ENCODE assay signal across 8 cellular contexts in the genomic region with DNA sequence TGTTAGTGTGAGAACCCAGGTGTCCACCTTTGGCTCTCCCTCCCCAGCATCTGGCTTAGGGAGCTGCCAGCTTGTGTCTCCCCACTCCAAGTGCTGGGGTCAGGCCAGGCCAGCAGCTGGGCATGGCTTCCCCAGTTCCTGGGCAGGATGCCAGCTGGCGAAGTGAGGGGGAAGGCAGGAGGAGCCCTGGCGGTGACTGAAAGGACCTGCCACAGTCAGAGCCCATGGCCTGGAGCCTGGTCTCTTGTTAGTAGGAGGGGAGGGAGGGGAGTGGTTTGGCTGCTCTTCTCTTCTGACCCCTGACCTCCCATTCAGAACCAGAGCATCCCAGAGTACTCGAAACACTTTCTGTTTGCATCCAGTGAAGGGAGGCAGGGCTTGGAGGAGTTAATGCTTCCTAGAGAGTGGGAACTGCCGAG. TPM values are rescaled to one million over a fixed set of nuclear protein-coding genes. Genes with fewer than 3 reads are reported as not detected.
DNase-seq lines count a peak whose midpoint lies in the region; ATAC-seq, FAIRE-seq and TF ChIP-seq lines count a peak whose summit lies in the region.

No MANE protein-coding gene starts in this region.

- no peak overlapping the region for H3K4ac ChIP-seq in H1 (replicated peaks; ENCODE audit: insufficient read length, low read depth, low read length)

- no peak overlapping the region for H2AK5ac ChIP-seq in H1 (ENCODE audit: low read depth, low read length)

- no peaks in the 10 kb centered on the region for H4K20me1 ChIP-seq in H1 (replicated peaks in 1 of 2; ENCODE audit: control insufficient read depth in 1 of 2, insufficient read depth in 2 of 2, low read length in 2 of 2)

- no peak overlapping the region for H2BK15ac ChIP-seq in H1 (ENCODE audit: low read length)

- intact Hi-C loops in lower lobe of right lung (cut with DNase I), result no loop called here

- H4K91ac ChIP-seq in H1 (replicated peaks; ENCODE audit: insufficient read length, low read length), result no peak overlapping the region

- TF ChIP-seq EP300 in H1 (IDR thresholded peaks at IDR 0.05; ENCODE audit: borderline replicate concordance in 1 of 2, low read depth in 2 of 2, low read length in 2 of 2), result no peak

- TF ChIP-seq CTCF in WERI-Rb-1 (IDR thresholded peaks at IDR 0.05; ENCODE audit: low read depth, low read length) (0 out of 2 replicates have a peak, but pooled peaks have one; percentile 31), H1 (IDR thresholded peaks at IDR 0.05; ENCODE audit: control extremely low read depth in 1 of 3, insufficient read depth in 1 of 3, low read depth in 1 of 3, low read length in 3 of 3) (peak in 2 of 3 experiments; percentile 15 to 40; a peak in 2 of 4 replicates), lower lobe of right lung (IDR thresholded peaks at IDR 0.05) (peak; percentile 53)

- peaks cover 34% of the 10 kb centered on the region for H3K36me3 ChIP-seq in WERI-Rb-1
- H3K36me3 ChIP-seq in H1 (ENCODE audit: control insufficient read depth in 2 of 4, insufficient read depth in 4 of 4, low read length in 3 of 4), result peaks cover 0 to 9% (median 2%) of the 10 kb centered on the region in 4 experiments; a peak in 2 of 8 replicates
- H3K36me3 ChIP-seq in lower lobe of right lung, result peaks cover 41% of the 10 kb centered on the region
- H3K36me3 ChIP-seq in stomach smooth muscle (ENCODE audit: control insufficient read depth in 2 of 2, insufficient read depth in 2 of 2, low read length in 2 of 2), result peaks cover 16% of the 10 kb centered on the region in 2 donors

- 0 out of 4 replicates have a peak, but pooled peaks of 1 of the 2 experiments have one; percentile 5 for TF ChIP-seq RAD21 in H1 (IDR thresholded peaks at IDR 0.05 in 1 of 2, conservative IDR thresholded peaks at IDR 0.05 in 1 of 2; ENCODE audit: low read depth in 2 of 2, low read length in 2 of 2)

- H3K18ac ChIP-seq in H1 (ENCODE audit: extremely low read depth, low read length), result no peak overlapping the region

- no peak overlapping the region for H3K56ac ChIP-seq in H1 (replicated peaks; ENCODE audit: insufficient read length, low read depth, low read length)

- no peaks in the 10 kb centered on the region for H3K79me1 ChIP-seq in H1 (ENCODE audit: low read depth, low read length)

- DNase-seq in GM04503 (ENCODE audit: low read depth) (peak; percentile 65), NCI-H2081 treated with DMSO at 0.1 percent for 48 hours (lab: John Stamatoyannopoulos, UW) (peak; percentile 73), WERI-Rb-1 (peak; percentile 78), H1 (ENCODE audit: low read depth in 1 of 2, low spot score in 2 of 2) (no peak), lower lobe of right lung (peak; percentile 97), KG1 (lab: John Stamatoyannopoulos, UW) (no peak)

- peak overlapping the region in 1 of 2 experiments; percentile 82; a peak in 1 of 4 replicates for H3K4me2 ChIP-seq in H1 (ENCODE audit: insufficient read depth in 1 of 2, low read depth in 2 of 2, low read length in 2 of 2)

- H3K27ac ChIP-seq in WERI-Rb-1 (peak overlapping the region; percentile 90), H1 (ENCODE audit: low read depth, low read length) (no peak overlapping the region), lower lobe of right lung (peak overlapping the region; percentile 92), stomach smooth muscle (ENCODE audit: low read length) (peak overlapping the region; percentile 87)

- no peak overlapping the region for H2BK20ac ChIP-seq in H1 (ENCODE audit: low read length)

- H2BK5ac ChIP-seq in H1 (ENCODE audit: low read depth, low read length), result no peak overlapping the region

- H2BK12ac ChIP-seq in H1 (ENCODE audit: low read depth, low read length), result no peak overlapping the region

- H2AFZ ChIP-seq in H1 (ENCODE audit: low read length), result no peak overlapping the region

- no peak for FAIRE-seq in H1 (lab: Jason Lieb, UNC)

- no peak overlapping the region for H3K4me3 ChIP-seq in WERI-Rb-1 (ENCODE audit: low read depth, low read length)
- H3K4me3 ChIP-seq in H1 (ENCODE audit: extremely low read depth in 1 of 4, insufficient read depth in 2 of 4, low read depth in 3 of 4, low read length in 4 of 4), result no peak overlapping the region
- peak overlapping the region; percentile 15 for H3K4me3 ChIP-seq in lower lobe of right lung
- peak overlapping the region; percentile 13 to 85 for H3K4me3 ChIP-seq in stomach smooth muscle (ENCODE audit: low read length in 2 of 2)

- H3K27me3 ChIP-seq in WERI-Rb-1 (ENCODE audit: insufficient read depth, low read depth, severe bottlenecking) (no peaks in the 10 kb centered on the region), H1 (replicated peaks in 1 of 4; ENCODE audit: control insufficient read depth in 3 of 4, extremely low read depth in 1 of 4, insufficient read depth in 3 of 4, low read length in 3 of 4) (peaks cover 0 to 10% (median 3%) of the 10 kb centered on the region in 4 experiments; a peak in 3 of 7 replicates), lower lobe of right lung (ENCODE audit: low read depth) (no peaks in the 10 kb centered on the region), stomach smooth muscle (ENCODE audit: control insufficient read depth in 1 of 2, insufficient read depth in 2 of 2, low read length in 2 of 2) (no peaks in the 10 kb centered on the region)

- no peak overlapping the region for H4K5ac ChIP-seq in H1 (ENCODE audit: insufficient read length, low read depth, low read length)

- WGBS in H1 (ENCODE audit: extremely low coverage in 1 of 2, insufficient coverage in 1 of 2, insufficient read length in 1 of 2, insufficient replicate concordance in 2 of 2, low coverage in 1 of 2, low lambda C conversion rate in 2 of 2, missing lambda C conversion rate in 1 of 2), 2 experiments, result 73% methylated on average over 4 of the region's 4 CpGs; no CpG with 5 or more reads in 1 of the 2 experiments

- H3K9ac ChIP-seq in H1 (replicated peaks in 1 of 4; ENCODE audit: extremely low read depth in 1 of 4, low read depth in 3 of 4, low read length in 3 of 4), result no peak overlapping the region
- H3K9ac ChIP-seq in stomach smooth muscle (ENCODE audit: low read length in 2 of 2), result peak overlapping the region; percentile 51 to 52

- H3K14ac ChIP-seq in H1 (ENCODE audit: insufficient read length), result no peak overlapping the region

- peak; percentile 82 to 83 for ATAC-seq in lower lobe of right lung
- no peak for ATAC-seq in GM21381 (IDR thresholded peaks at IDR 0.05; ENCODE audit: unreplicated experiment)

- H3K4me1 ChIP-seq in H1 (replicated peaks in 1 of 4; ENCODE audit: control insufficient read depth in 3 of 4, insufficient read depth in 4 of 4, low read length in 3 of 4) (peaks cover 9 to 30% (median 17%) of the 10 kb centered on the region in 4 experiments), lower lobe of right lung (peaks cover 46% of the 10 kb centered on the region), stomach smooth muscle (ENCODE audit: control insufficient read depth, insufficient read depth, low read length) (peaks cover 48% of the 10 kb centered on the region)

- POLR2A ChIA-PET in H1 (lab: Charles Lee; ENCODE audit: partially characterized antibody), result no interaction called here

- no peak overlapping the region for H3K23ac ChIP-seq in H1 (ENCODE audit: insufficient read length)

- CTCF ChIA-PET in H1 (lab: Charles Lee; ENCODE audit: partially characterized antibody), result interaction anchor here (0.8 to 1.1 kb wide), 3 partner anchors 12 to 24 kb away, joined by 3 to 5 read pairs (median 3); no protein-coding TSS in a partner anchor

- no peak overlapping the region for H2BK120ac ChIP-seq in H1 (replicated peaks; ENCODE audit: low read depth, low read length)

- no peak overlapping the region for H4K8ac ChIP-seq in H1 (ENCODE audit: extremely low read depth, insufficient read depth, low read length)

- no peaks in the 10 kb centered on the region for H3K9me3 ChIP-seq in WERI-Rb-1 (ENCODE audit: severe bottlenecking)
- no peaks in the 10 kb centered on the region; a peak in 1 of 4 replicates for H3K9me3 ChIP-seq in H1 (ENCODE audit: insufficient read depth in 2 of 2, low read depth in 1 of 2, low read length in 1 of 2)
- no peaks in the 10 kb centered on the region for H3K9me3 ChIP-seq in lower lobe of right lung
- H3K9me3 ChIP-seq in stomach smooth muscle (ENCODE audit: control insufficient read depth in 2 of 2, low read length in 2 of 2), result no peaks in the 10 kb centered on the region

- TF ChIP-seq POLR2A in H1 (IDR thresholded peaks at IDR 0.05; ENCODE audit: control extremely low read depth in 1 of 2, low read depth in 2 of 2, low read length in 2 of 2), result no peak

- H3K79me2 ChIP-seq in H1 (ENCODE audit: control insufficient read depth in 1 of 2, insufficient read depth in 2 of 2, low read length in 2 of 2), result no peaks in the 10 kb centered on the region

- H3K23me2 ChIP-seq in H1 (ENCODE audit: low read depth, low read length), result peaks cover 21% of the 10 kb centered on the region

RNA-seq across cellular contexts. Expression of a gene that starts 0.6 kb away (rescaled TPM):
- 12.9 and 14.2 TPM in 2 replicates for total RNA-seq in H1 (2021; fragmentation: NEBNext Ultra II Directional; extraction: Animal tissue kit (Norgen Biotek cat#: 25700))
- 12.3 and 18.3 TPM in 2 replicates for polyA plus RNA-seq in H1 (2011; rRNA removed)
- 12.4 TPM for polyA plus RNA-seq in H1 (2011; cell fraction: cytosol; rRNA removed)
- 45.8 TPM for polyA plus RNA-seq in H1 (2011; cell fraction: nucleus; rRNA removed)
- 20.4 to 31.7 TPM (median 27.8 TPM) in 4 replicates for polyA plus RNA-seq in H1 (2012, experiment 1 of 2)
- polyA plus RNA-seq in H1 (2012, experiment 2 of 2), result 4.9 TPM
- polyA plus RNA-seq in H1 (2013, experiment 1 of 2), result 12.0 TPM
- 11.8 TPM for polyA plus RNA-seq in H1 (2013, experiment 2 of 2)
- 17.4 and 27.2 TPM in 2 replicates for polyA minus RNA-seq in H1 (2011; rRNA and poly(A)+ RNA removed)
- 16.4 TPM for polyA minus RNA-seq in H1 (2011; cell fraction: cytosol; rRNA and poly(A)+ RNA removed)
- 16.2 TPM for polyA minus RNA-seq in H1 (2011; cell fraction: nucleus; rRNA and poly(A)+ RNA removed)
- total RNA-seq in lower lobe of right lung, result 77.9 TPM

RNA-seq across cellular contexts. Expression of a gene that starts 26.9 kb away (rescaled TPM):
- 0.63 and 0.77 TPM in 2 replicates for total RNA-seq in H1 (2021; fragmentation: NEBNext Ultra II Directional; extraction: Animal tissue kit (Norgen Biotek cat#: 25700))
- polyA plus RNA-seq in H1 (2011; rRNA removed), result 1.1 and 1.7 TPM in 2 replicates
- polyA plus RNA-seq in H1 (2011; cell fraction: cytosol; rRNA removed), result 0.94 TPM
- 0.56 TPM for polyA plus RNA-seq in H1 (2011; cell fraction: nucleus; rRNA removed)
- 0.64 to 2.2 TPM (median 0.83 TPM) in 4 replicates for polyA plus RNA-seq in H1 (2012, experiment 1 of 2)
- polyA plus RNA-seq in H1 (2012, experiment 2 of 2), result 0.63 TPM
- polyA plus RNA-seq in H1 (2013, experiment 1 of 2), result 0.67 TPM
- 0.48 TPM for polyA plus RNA-seq in H1 (2013, experiment 2 of 2)
- 0.27 and 0.47 TPM in 2 replicates for polyA minus RNA-seq in H1 (2011; rRNA and poly(A)+ RNA removed)
- polyA minus RNA-seq in H1 (2011; cell fraction: cytosol; rRNA and poly(A)+ RNA removed), result 0.66 TPM
- polyA minus RNA-seq in H1 (2011; cell fraction: nucleus; rRNA and poly(A)+ RNA removed), result 0.20 TPM
- total RNA-seq in lower lobe of right lung, result 7.5 TPM

RNA-seq across cellular contexts. Expression of a gene that starts 31.4 kb away (rescaled TPM):
- total RNA-seq in H1 (2021; fragmentation: NEBNext Ultra II Directional; extraction: Animal tissue kit (Norgen Biotek cat#: 25700)), result 15.5 and 18.0 TPM in 2 replicates
- 11.0 and 13.5 TPM in 2 replicates for polyA plus RNA-seq in H1 (2011; rRNA removed)
- polyA plus RNA-seq in H1 (2011; cell fraction: cytosol; rRNA removed), result 14.5 TPM
- 11.9 TPM for polyA plus RNA-seq in H1 (2011; cell fraction: nucleus; rRNA removed)
- polyA plus RNA-seq in H1 (2012, experiment 1 of 2), result 13.6 to 15.2 TPM (median 14.3 TPM) in 4 replicates
- 1.9 TPM for polyA plus RNA-seq in H1 (2012, experiment 2 of 2)
- polyA plus RNA-seq in H1 (2013, experiment 1 of 2), result 9.2 TPM
- 10.4 TPM for polyA plus RNA-seq in H1 (2013, experiment 2 of 2)
- 10.8 and 16.3 TPM in 2 replicates for polyA minus RNA-seq in H1 (2011; rRNA and poly(A)+ RNA removed)
- polyA minus RNA-seq in H1 (2011; cell fraction: cytosol; rRNA and poly(A)+ RNA removed), result 5.7 TPM
- polyA minus RNA-seq in H1 (2011; cell fraction: nucleus; rRNA and poly(A)+ RNA removed), result 10.8 TPM
- total RNA-seq in lower lobe of right lung, result 12.6 TPM

RNA-seq across cellular contexts. Expression of a gene that starts 31.8 kb away (rescaled TPM):
- 27.0 and 30.2 TPM in 2 replicates for total RNA-seq in H1 (2021; fragmentation: NEBNext Ultra II Directional; extraction: Animal tissue kit (Norgen Biotek cat#: 25700))
- polyA plus RNA-seq in H1 (2011; rRNA removed), result 109 and 116 TPM in 2 replicates
- 69.8 TPM for polyA plus RNA-seq in H1 (2011; cell fraction: cytosol; rRNA removed)
- 69.1 TPM for polyA plus RNA-seq in H1 (2011; cell fraction: nucleus; rRNA removed)
- polyA plus RNA-seq in H1 (2012, experiment 1 of 2), result 37.0 to 54.9 TPM (median 48.8 TPM) in 4 replicates
- polyA plus RNA-seq in H1 (2012, experiment 2 of 2), result 49.4 TPM
- 62.5 TPM for polyA plus RNA-seq in H1 (2013, experiment 1 of 2)
- 54.4 TPM for polyA plus RNA-seq in H1 (2013, experiment 2 of 2)
- polyA minus RNA-seq in H1 (2011; rRNA and poly(A)+ RNA removed), result 5.6 and 11.4 TPM in 2 replicates
- polyA minus RNA-seq in H1 (2011; cell fraction: cytosol; rRNA and poly(A)+ RNA removed), result 93.6 TPM
- 26.3 TPM for polyA minus RNA-seq in H1 (2011; cell fraction: nucleus; rRNA and poly(A)+ RNA removed)
- 61.5 TPM for total RNA-seq in lower lobe of right lung

RNA-seq across cellular contexts. Expression of a gene that starts 34.3 kb away (rescaled TPM):
- total RNA-seq in H1 (2021; fragmentation: NEBNext Ultra II Directional; extraction: Animal tissue kit (Norgen Biotek cat#: 25700)), result 0.69 TPM in 1 of 2 replicates, not detected in the other
- polyA plus RNA-seq in H1 (2011; rRNA removed), result 8.8 and 11.6 TPM in 2 replicates
- 4.2 TPM for polyA plus RNA-seq in H1 (2011; cell fraction: cytosol; rRNA removed)
- 6.0 TPM for polyA plus RNA-seq in H1 (2011; cell fraction: nucleus; rRNA removed)
- polyA plus RNA-seq in H1 (2012, experiment 1 of 2), result 2.9 to 6.2 TPM (median 4.0 TPM) in 4 replicates
- 5.3 TPM for polyA plus RNA-seq in H1 (2012, experiment 2 of 2)
- 1.1 TPM for polyA plus RNA-seq in H1 (2013, experiment 1 of 2)
- polyA plus RNA-seq in H1 (2013, experiment 2 of 2), result 1.3 TPM
- polyA minus RNA-seq in H1 (2011; rRNA and poly(A)+ RNA removed), result 0.37 and 0.91 TPM in 2 replicates
- not detected for polyA minus RNA-seq in H1 (2011; cell fraction: cytosol; rRNA and poly(A)+ RNA removed)
- polyA minus RNA-seq in H1 (2011; cell fraction: nucleus; rRNA and poly(A)+ RNA removed), result 2.1 TPM
- 12.0 TPM for total RNA-seq in lower lobe of right lung

Comparison
In these comparisons a context has a peak if more than half of its experiments do, and no peak if none do; other contexts are left out.
1. DNase-seq: peak in GM04503 (single experiment), NCI-H2081 treated with DMSO at 0.1 percent for 48 hours (single experiment), WERI-Rb-1 (single experiment) and lower lobe of right lung (single experiment); none in H1 (0 of 2) and KG1 (single experiment).
2. H3K4me3 ChIP-seq: peak in lower lobe of right lung (single experiment) and stomach smooth muscle (2 of 2); none in WERI-Rb-1 (single experiment) and H1 (0 of 4).
3. H3K9ac ChIP-seq: peak in stomach smooth muscle (2 of 2); none in H1 (0 of 4).
4. Peak in every context shown above with its lines, with median percentiles within 50 percentile points of each other: CTCF ChIP-seq.